Comparison of ENCODE assay signal across 16 cellular contexts in the genomic region with DNA sequence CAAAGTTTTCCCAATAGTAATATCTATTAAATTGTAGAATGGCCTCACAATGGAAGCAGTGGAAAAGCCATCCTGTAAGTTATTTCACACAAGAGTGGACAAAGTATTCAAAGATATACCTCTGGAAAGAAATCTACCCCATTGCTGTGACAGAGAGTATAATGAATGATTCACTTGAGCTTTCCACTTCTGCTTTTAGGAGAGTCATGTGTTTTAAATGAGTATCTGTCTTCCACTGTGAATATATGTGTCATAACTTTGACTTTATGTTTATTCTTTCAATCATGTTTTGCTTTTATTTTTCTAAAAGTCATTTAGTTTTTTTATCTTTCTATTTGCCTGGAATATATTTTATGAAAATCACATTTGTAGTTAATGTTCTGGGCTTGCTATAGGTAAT.
DNase-seq lines count a peak whose midpoint lies in the region; ATAC-seq lines count a peak whose summit lies in the region.
"Had no signal": no experiment of that assay in that cellular context is flagged by ENCODE, and none has a peak within 500 bp of the region (broad histone marks: within the 10 kb centered on the region; RNA-seq: fewer than 3 reads in every experiment).

No MANE protein-coding gene starts in this region.

- no peak overlapping the region for H3K27ac Mint-ChIP-seq in activated naive CD4-positive, alpha-beta T cell treated with anti-CD3 and anti-CD28 coated beads, Interleukin-2, amount 10 ng/mL, durations not matched to agents 7 days and 5 days
- H3K27ac Mint-ChIP-seq in immature natural killer cell: no peak overlapping the region
- H3K27ac Mint-ChIP-seq: T-helper 2 cell treated with Interferon-gamma antibody and Interleukin-4, amounts not matched to agents 5 μg/mL and 100 μg/mL, for 36 hours had no signal

- DNase-seq in HCEC 1CT (no peak), immature natural killer cell (no peak), cerebellar cortex (ENCODE audit: low spot score) (no peak)
- no peak for DNase-seq in activated naive CD4-positive, alpha-beta T cell treated with anti-CD3 and anti-CD28 coated beads, Interleukin-2, amount 10 ng/mL, durations not matched to agents 7 days and 5 days
- DNase-seq: activated CD8-positive, alpha-beta memory T cell treated with anti-CD3 and anti-CD28 coated beads, Interleukin-2, amount 50 U/mL, for 48 hours; effector CD8-positive, alpha-beta T cell; GOT3; mammary epithelial cell; NCI-H2081 treated with DMSO at 0.1 percent for 48 hours; stimulated activated CD4-positive, alpha-beta T cell treated with anti-CD3 and anti-CD28 coated beads, Interleukin-2, amount 100 ng/mL, for 24 hours had no signal

- CTCF ChIA-PET in activated naive CD4-positive, alpha-beta T cell treated with anti-CD3 and anti-CD28 coated beads, Interleukin-2, amount 10 ng/mL, durations not matched to agents 7 days and 5 days (lab: Charles Lee): no interaction called here

- H3K4me1 Mint-ChIP-seq in activated naive CD4-positive, alpha-beta T cell treated with anti-CD3 and anti-CD28 coated beads, Interleukin-2, amount 10 ng/mL, durations not matched to agents 7 days and 5 days: no peaks in the 10 kb centered on the region
- H3K4me1 Mint-ChIP-seq in immature natural killer cell: peaks cover 14 to 27% of the 10 kb centered on the region in 2 donors

- ATAC-seq in GM18508 (IDR thresholded peaks at IDR 0.05; ENCODE audit: insufficient read depth, unreplicated experiment) (peak; percentile 99), GM21360 (IDR thresholded peaks at IDR 0.05; ENCODE audit: unreplicated experiment) (peak; percentile 89), HG02973 (IDR thresholded peaks at IDR 0.05; ENCODE audit: unreplicated experiment) (peak; percentile 91), HG03571 (IDR thresholded peaks at IDR 0.05; ENCODE audit: unreplicated experiment) (peak; percentile 90)
- ATAC-seq: Panc1 had no signal

- H3K27me3 Mint-ChIP-seq in activated naive CD4-positive, alpha-beta T cell treated with anti-CD3 and anti-CD28 coated beads, Interleukin-2, amount 10 ng/mL, durations not matched to agents 7 days and 5 days: no peaks in the 10 kb centered on the region
- H3K27me3 Mint-ChIP-seq in immature natural killer cell (ENCODE audit: low read depth in 3 of 3): peaks cover 0 to 2% (median 0%) of the 10 kb centered on the region in 3 donors

- H3K4me3 Mint-ChIP-seq in activated naive CD4-positive, alpha-beta T cell treated with anti-CD3 and anti-CD28 coated beads, Interleukin-2, amount 10 ng/mL, durations not matched to agents 7 days and 5 days: no peak overlapping the region
- no peak overlapping the region for H3K4me3 Mint-ChIP-seq in immature natural killer cell
- H3K4me3 Mint-ChIP-seq: T-helper 2 cell treated with Interferon-gamma antibody and Interleukin-4, amounts not matched to agents 5 μg/mL and 100 μg/mL, for 36 hours had no signal

- H3K36me3 Mint-ChIP-seq in activated naive CD4-positive, alpha-beta T cell treated with anti-CD3 and anti-CD28 coated beads, Interleukin-2, amount 10 ng/mL, durations not matched to agents 7 days and 5 days: no peaks in the 10 kb centered on the region
- H3K36me3 Mint-ChIP-seq in immature natural killer cell: peaks cover 5 to 10% (median 9%) of the 10 kb centered on the region in 3 donors

- H3K9me3 Mint-ChIP-seq in activated naive CD4-positive, alpha-beta T cell treated with anti-CD3 and anti-CD28 coated beads, Interleukin-2, amount 10 ng/mL, durations not matched to agents 7 days and 5 days: peaks cover 2% of the 10 kb centered on the region
- H3K9me3 Mint-ChIP-seq in immature natural killer cell: no peaks in the 10 kb centered on the region
- H3K9me3 Mint-ChIP-seq: T-helper 2 cell treated with Interferon-gamma antibody and Interleukin-4, amounts not matched to agents 5 μg/mL and 100 μg/mL, for 36 hours had no signal
